ENCODE assay signal across 1 cellular context in the genomic region with DNA sequence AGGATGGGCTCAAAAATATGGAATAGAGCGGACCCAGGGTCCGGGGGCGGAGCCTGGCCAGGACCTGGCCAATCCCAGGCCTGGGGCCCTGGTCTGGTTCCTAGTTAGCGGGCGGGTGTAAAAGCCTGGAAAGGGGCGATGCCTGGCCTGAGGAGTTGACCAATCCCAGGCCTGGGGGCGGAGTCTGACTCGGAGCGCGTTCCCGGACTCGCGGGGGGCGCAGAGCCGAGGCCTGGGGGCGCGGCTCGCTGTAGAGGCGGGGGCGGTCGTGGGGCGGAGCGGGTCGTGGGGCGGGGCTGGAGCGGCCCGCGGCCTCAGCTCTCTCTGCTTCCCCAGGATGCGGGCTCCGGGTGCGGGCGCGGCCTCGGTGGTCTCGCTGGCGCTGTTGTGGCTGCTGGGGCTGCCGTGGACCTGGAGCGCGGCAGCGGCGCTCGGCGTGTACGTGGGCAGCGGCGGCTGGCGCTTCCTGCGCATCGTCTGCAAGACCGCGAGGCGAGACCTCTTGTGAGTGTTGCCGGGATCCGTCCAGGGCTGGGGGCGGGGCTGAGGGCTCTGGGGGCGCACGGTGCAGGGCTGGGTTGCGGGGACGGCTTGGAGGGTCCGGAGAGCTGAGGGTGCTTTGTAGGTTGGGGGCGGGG.
TF ChIP-seq lines count a peak whose summit lies in the region.

A gene (plus strand): TSS at position 321 of the 638 bp plus-strand sequence. CDS start 17 bp downstream, at position 338.

TF ChIP-seq in SK-N-SH, 30 proteins besides CTCF, POLR2A, EP300 and RAD21 (continued from another document):
- TF ChIP-seq SIN3A (IDR thresholded peaks at IDR 0.05; ENCODE audit: borderline replicate concordance, low read depth, low read length), result 0 out of 2 replicates have a peak, but pooled peaks have one; percentile 24
- TF ChIP-seq, protein P1, sequence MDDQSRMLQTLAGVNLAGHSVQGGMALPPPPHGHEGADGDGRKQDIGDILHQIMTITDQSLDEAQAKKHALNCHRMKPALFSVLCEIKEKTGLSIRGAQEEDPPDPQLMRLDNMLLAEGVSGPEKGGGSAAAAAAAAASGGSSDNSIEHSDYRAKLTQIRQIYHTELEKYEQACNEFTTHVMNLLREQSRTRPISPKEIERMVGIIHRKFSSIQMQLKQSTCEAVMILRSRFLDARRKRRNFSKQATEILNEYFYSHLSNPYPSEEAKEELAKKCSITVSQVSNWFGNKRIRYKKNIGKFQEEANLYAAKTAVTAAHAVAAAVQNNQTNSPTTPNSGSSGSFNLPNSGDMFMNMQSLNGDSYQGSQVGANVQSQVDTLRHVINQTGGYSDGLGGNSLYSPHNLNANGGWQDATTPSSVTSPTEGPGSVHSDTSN (IDR thresholded peaks at IDR 0.05), result no peak
- no peak for TF ChIP-seq TEAD4 (IDR thresholded peaks at IDR 0.05; ENCODE audit: borderline replicate concordance, insufficient read depth)
- TF ChIP-seq NFIC (IDR thresholded peaks at IDR 0.05; ENCODE audit: borderline replicate concordance), result no peak
- no peak for TF ChIP-seq FOSL2 (IDR thresholded peaks at IDR 0.05; ENCODE audit: borderline replicate concordance, low read depth)
- TF ChIP-seq, protein P2, sequence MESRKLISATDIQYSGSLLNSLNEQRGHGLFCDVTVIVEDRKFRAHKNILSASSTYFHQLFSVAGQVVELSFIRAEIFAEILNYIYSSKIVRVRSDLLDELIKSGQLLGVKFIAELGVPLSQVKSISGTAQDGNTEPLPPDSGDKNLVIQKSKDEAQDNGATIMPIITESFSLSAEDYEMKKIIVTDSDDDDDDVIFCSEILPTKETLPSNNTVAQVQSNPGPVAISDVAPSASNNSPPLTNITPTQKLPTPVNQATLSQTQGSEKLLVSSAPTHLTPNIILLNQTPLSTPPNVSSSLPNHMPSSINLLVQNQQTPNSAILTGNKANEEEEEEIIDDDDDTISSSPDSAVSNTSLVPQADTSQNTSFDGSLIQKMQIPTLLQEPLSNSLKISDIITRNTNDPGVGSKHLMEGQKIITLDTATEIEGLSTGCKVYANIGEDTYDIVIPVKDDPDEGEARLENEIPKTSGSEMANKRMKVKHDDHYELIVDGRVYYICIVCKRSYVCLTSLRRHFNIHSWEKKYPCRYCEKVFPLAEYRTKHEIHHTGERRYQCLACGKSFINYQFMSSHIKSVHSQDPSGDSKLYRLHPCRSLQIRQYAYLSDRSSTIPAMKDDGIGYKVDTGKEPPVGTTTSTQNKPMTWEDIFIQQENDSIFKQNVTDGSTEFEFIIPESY (IDR thresholded peaks at IDR 0.05; ENCODE audit: borderline replicate concordance, low read depth), result no peak
- TF ChIP-seq RXRA (IDR thresholded peaks at IDR 0.05; ENCODE audit: borderline replicate concordance, low read depth), result no peak
- TF ChIP-seq MEF2A (IDR thresholded peaks at IDR 0.05; ENCODE audit: borderline replicate concordance, low read depth), result no peak
- no peak for TF ChIP-seq FOXJ3 (CRISPR knock-in tag; IDR thresholded peaks at IDR 0.05)
